In the genomic region with DNA sequence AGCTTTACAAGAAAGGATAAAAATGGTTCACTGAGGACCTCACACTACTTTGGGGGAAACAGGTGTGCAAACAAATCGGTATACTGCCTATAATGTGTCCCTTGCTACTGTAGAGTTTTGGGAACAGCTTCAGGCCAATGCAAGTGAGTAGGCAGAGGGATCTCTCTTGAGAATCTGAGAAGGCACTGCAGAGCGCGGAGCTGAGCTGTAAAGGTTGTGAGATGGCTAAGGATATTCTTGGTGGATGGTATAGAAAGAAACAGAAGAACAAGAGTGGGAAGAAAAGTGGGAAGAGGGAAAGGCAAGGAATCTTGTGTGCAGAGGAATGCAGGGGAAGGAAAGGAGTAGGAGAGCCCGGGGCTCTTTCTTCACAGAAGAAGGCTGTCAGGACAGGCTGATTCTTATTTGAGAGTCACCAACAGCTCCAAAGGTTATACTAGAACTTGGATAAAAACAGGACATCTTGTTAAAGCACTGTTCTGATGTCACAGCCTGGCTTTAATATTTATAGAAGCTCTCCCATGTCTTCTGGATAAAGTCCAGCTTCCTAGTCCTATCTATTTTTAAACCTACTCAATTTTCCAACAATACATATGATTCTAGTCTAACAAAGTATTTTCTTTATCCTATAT, we compare ENCODE assay signal across 24 cellular contexts.
DNase-seq lines count a peak whose midpoint lies in the region; ATAC-seq and TF ChIP-seq lines count a peak whose summit lies in the region.
"Had no signal": no experiment of that assay in that cellular context is flagged by ENCODE, and none has a peak within 500 bp of the region (broad histone marks: within the 10 kb centered on the region; RNA-seq: fewer than 3 reads in every experiment).

No MANE protein-coding gene starts in this region.

- H4K91ac ChIP-seq in trophoblast cell (ENCODE audit: low read depth, low read length): no peak overlapping the region

- H3K18ac ChIP-seq in trophoblast cell (ENCODE audit: low read length): no peak overlapping the region

- no peaks in the 10 kb centered on the region for H3K9me3 Mint-ChIP-seq in GM23338
- H3K9me3 Mint-ChIP-seq: H9 had no signal

- H2BK5ac ChIP-seq in trophoblast cell (ENCODE audit: low read depth, low read length, poor library complexity): no peak overlapping the region

- TF ChIP-seq CTCF in GM23338 (conservative IDR thresholded peaks at IDR 0.05; ENCODE audit: low read depth in 2 of 2): no peak
- TF ChIP-seq CTCF in right atrium auricular region (IDR thresholded peaks at IDR 0.05): no peak
- no peak for TF ChIP-seq CTCF in foreskin keratinocyte (conservative IDR thresholded peaks at IDR 0.05)

- H2AFZ ChIP-seq in GM23338 (0 out of 2 replicates have a peak overlapping the region, but pooled peaks have one; percentile 49), trophoblast cell (ENCODE audit: insufficient read depth, low read length, poor library complexity) (no peak overlapping the region)
- H2AFZ ChIP-seq: GM23248 had no signal

- peak overlapping the region; percentile 52 for H3K23ac ChIP-seq in trophoblast cell (ENCODE audit: low read length)

- ATAC-seq in Right ventricle myocardium superior (ENCODE audit: poor library complexity) (peak; percentile 66), GM23338 (no peak), foreskin keratinocyte (no peak)
- ATAC-seq: A549, GM12878, HCT116 had no signal

- H3K27ac Mint-ChIP-seq in GM23338: no peak overlapping the region
- H3K27ac Mint-ChIP-seq: CD14-positive monocyte; CD4-positive, alpha-beta T cell; CD8-positive, alpha-beta memory T cell; H9 had no signal

- no peaks in the 10 kb centered on the region for H3K36me3 Mint-ChIP-seq in GM23338 (ENCODE audit: low read depth)
- H3K36me3 Mint-ChIP-seq: CD14-positive monocyte; CD8-positive, alpha-beta memory T cell had no signal

- H3K14ac ChIP-seq in trophoblast cell (ENCODE audit: low read length): no peak overlapping the region

- H4K8ac ChIP-seq in trophoblast cell (ENCODE audit: low read depth, low read length): no peak overlapping the region

- H3K4me3 ChIP-seq in GM23338 (no peak overlapping the region), right atrium auricular region (no peak overlapping the region), trophoblast cell (ENCODE audit: low read depth, low read length) (no peak overlapping the region)
- H3K4me3 ChIP-seq: A549; BLaER1 treated with 17β-estradiol and CSF1 and Interleukin-3, amounts not matched to agents 10 nM and 100 nM; GM12878; GM23248 had no signal

- no peak overlapping the region for H4K12ac ChIP-seq in trophoblast cell (ENCODE audit: low read depth, low read length)

- no peaks in the 10 kb centered on the region for H3K4me1 Mint-ChIP-seq in GM23338
- H3K4me1 Mint-ChIP-seq: CD14-positive monocyte; CD8-positive, alpha-beta memory T cell had no signal

- 0 out of 2 replicates have a peak, but pooled peaks cover 5% of the 10 kb centered on the region for H3K9me2 ChIP-seq in GM23338 (ENCODE audit: insufficient read depth)

- no peak overlapping the region for H3K27ac ChIP-seq in GM23338 (ENCODE audit: low read depth)
- H3K27ac ChIP-seq in right atrium auricular region: peak overlapping the region; percentile 27 to 28
- H3K27ac ChIP-seq in trophoblast cell (ENCODE audit: low read depth, low read length): no peak overlapping the region
- no peak overlapping the region for H3K27ac ChIP-seq in foreskin keratinocyte
- H3K27ac ChIP-seq: A549; BLaER1 treated with 17β-estradiol and CSF1 and Interleukin-3, amounts not matched to agents 10 nM and 100 nM; GM23248 had no signal

- intact Hi-C loops in Right ventricle myocardium superior (cut with DNase I): no loop called here
- intact Hi-C loops in cardiac septum (cut with DNase I): loop anchor here (10.0 kb wide), 1 partner anchor 239 kb away; no protein-coding TSS in a partner anchor

- H3K4ac ChIP-seq in trophoblast cell (ENCODE audit: low read depth, low read length): no peak overlapping the region

- no peaks in the 10 kb centered on the region for H3K79me1 ChIP-seq in trophoblast cell (ENCODE audit: low read length)

- H3K4me1 ChIP-seq in GM23338 (ENCODE audit: insufficient read depth) (no peaks in the 10 kb centered on the region; the same call in 1 of the 2 replicates), right atrium auricular region (no peaks in the 10 kb centered on the region), trophoblast cell (ENCODE audit: control insufficient read depth in 1 of 2, insufficient read depth in 2 of 2, low read length in 2 of 2) (no peaks in the 10 kb centered on the region), foreskin keratinocyte (no peaks in the 10 kb centered on the region)
- H3K4me1 ChIP-seq: A549, BE2C had no signal

- no peak overlapping the region for H2BK120ac ChIP-seq in trophoblast cell (ENCODE audit: insufficient read depth, low read length, poor library complexity)

- no peaks in the 10 kb centered on the region for H3K27me3 Mint-ChIP-seq in GM23338 (ENCODE audit: insufficient read depth, low read depth, poor library complexity)
- H3K27me3 Mint-ChIP-seq: CD4-positive, alpha-beta T cell; CD8-positive, alpha-beta memory T cell had no signal

- H2BK12ac ChIP-seq in trophoblast cell (ENCODE audit: low read length): no peak overlapping the region

- no CpG with 5 or more reads among the region's 4 CpGs for WGBS in trophoblast cell (ENCODE audit: extremely low coverage, insufficient coverage, insufficient read length)

- H3K9me3 ChIP-seq in right atrium auricular region (no peaks in the 10 kb centered on the region), trophoblast cell (ENCODE audit: insufficient read depth, low read depth, low read length) (no peaks in the 10 kb centered on the region)
- H3K9me3 ChIP-seq: A549; BE2C; BLaER1 treated with 17β-estradiol and CSF1 and Interleukin-3, amounts not matched to agents 10 nM and 100 nM had no signal

- DNase-seq in Right ventricle myocardium superior (no peak), cardiac septum (ENCODE audit: low spot score) (no peak), GM23338 (ENCODE audit: low spot score) (no peak), right atrium auricular region (ENCODE audit: low spot score) (no peak), trophoblast cell (no peak), germinal center (ENCODE audit: low spot score) (no peak), foreskin keratinocyte (no peak)
- DNase-seq: 8988T; ACHN; AML-193; BE2C; CD4-positive, alpha-beta T cell; CD8-positive, alpha-beta memory T cell; DMS 273 treated with DMSO at 0.1 percent for 48 hours; DMS79; EL; GDM1; GM23248; H9 had no signal

- no peak overlapping the region for H3K4me3 Mint-ChIP-seq in GM23338
- H3K4me3 Mint-ChIP-seq: CD14-positive monocyte; CD4-positive, alpha-beta T cell; CD8-positive, alpha-beta memory T cell; H9 had no signal

- H3K9ac ChIP-seq in trophoblast cell (ENCODE audit: low read length): no peak overlapping the region
- H3K9ac ChIP-seq: BLaER1 treated with 17β-estradiol and CSF1 and Interleukin-3, amounts not matched to agents 10 nM and 100 nM; GM23248 had no signal

- no peaks in the 10 kb centered on the region for H4K20me1 ChIP-seq in GM23338 (replicated peaks; ENCODE audit: insufficient read depth)
- H4K20me1 ChIP-seq: BLaER1 treated with 17β-estradiol and CSF1 and Interleukin-3, amounts not matched to agents 10 nM and 100 nM had no signal

- H2AK5ac ChIP-seq in trophoblast cell (ENCODE audit: low read length): no peak overlapping the region

- H3K27me3 ChIP-seq in GM23338 (ENCODE audit: insufficient read depth) (no peaks in the 10 kb centered on the region), right atrium auricular region (no peaks in the 10 kb centered on the region), trophoblast cell (ENCODE audit: insufficient read depth, low read length) (no peaks in the 10 kb centered on the region), foreskin keratinocyte (no peaks in the 10 kb centered on the region)
- H3K27me3 ChIP-seq: BE2C; BLaER1 treated with 17β-estradiol and CSF1 and Interleukin-3, amounts not matched to agents 10 nM and 100 nM had no signal

- H3K79me2 ChIP-seq in GM23338 (replicated peaks; ENCODE audit: insufficient read depth): no peaks in the 10 kb centered on the region
- H3K79me2 ChIP-seq in trophoblast cell (ENCODE audit: control insufficient read depth, insufficient read depth, low read length, poor library complexity): no peaks in the 10 kb centered on the region

- H3K36me3 ChIP-seq in GM23338 (ENCODE audit: insufficient read depth) (no peaks in the 10 kb centered on the region), right atrium auricular region (no peaks in the 10 kb centered on the region), trophoblast cell (ENCODE audit: control insufficient read depth in 1 of 2, insufficient read depth in 2 of 2, low read length in 2 of 2) (no peaks in the 10 kb centered on the region)
- H3K36me3 ChIP-seq: BE2C; BLaER1 treated with 17β-estradiol and CSF1 and Interleukin-3, amounts not matched to agents 10 nM and 100 nM had no signal

- H3K4me2 ChIP-seq in GM23338: no peak overlapping the region
- no peak overlapping the region for H3K4me2 ChIP-seq in trophoblast cell (ENCODE audit: low read length)
- H3K4me2 ChIP-seq: A549; BLaER1 treated with 17β-estradiol and CSF1 and Interleukin-3, amounts not matched to agents 10 nM and 100 nM had no signal

- no peaks in the 10 kb centered on the region for H3F3A ChIP-seq in GM23338 (replicated peaks; ENCODE audit: low read depth)

TF ChIP-seq in GM23338, 12 proteins besides CTCF, POLR2A, EP300 and RAD21 (continues in another document):
- TF ChIP-seq EZH2 (IDR thresholded peaks at IDR 0.05; ENCODE audit: low read depth, unreplicated experiment): no peak

Comparison
In these comparisons a context has a peak if more than half of its experiments do, and no peak if none do; other contexts are left out.
1. H3K27ac ChIP-seq: peak in right atrium auricular region (2 of 2); none in GM23338 (single experiment), trophoblast cell (single experiment) and foreskin keratinocyte (single experiment).